Comparison of ENCODE assay signal across 22 cellular contexts in genomic region chr12:120790114-120790513, GRCh38.
DNase-seq lines count a peak whose midpoint lies in the region; ATAC-seq and TF ChIP-seq lines count a peak whose summit lies in the region.
"Had no signal": no experiment of that assay in that cellular context is flagged by ENCODE, and none has a peak within 500 bp of the region (broad histone marks: within the 10 kb centered on the region; RNA-seq: fewer than 3 reads in every experiment).

No MANE protein-coding gene starts in this region.

- H3K27ac ChIP-seq in right cardiac atrium (ENCODE audit: low read length) (no peak overlapping the region), endodermal cell (ENCODE audit: low read depth, low read length) (no peak overlapping the region), H9 (ENCODE audit: insufficient read length, low read depth, low read length) (no peak overlapping the region)
- H3K27ac ChIP-seq: A549; BLaER1 treated with 17β-estradiol and CSF1 and Interleukin-3, amounts not matched to agents 10 nM and 100 nM had no signal

- H3K27me3 ChIP-seq in right cardiac atrium (ENCODE audit: control insufficient read depth, insufficient read depth) (no peaks in the 10 kb centered on the region), endodermal cell (ENCODE audit: control insufficient read depth, insufficient read depth, low read length, poor library complexity, severe bottlenecking) (no peaks in the 10 kb centered on the region), H9 (ENCODE audit: insufficient read depth, low read length) (no peaks in the 10 kb centered on the region)
- H3K27me3 ChIP-seq: BE2C; BLaER1 treated with 17β-estradiol and CSF1 and Interleukin-3, amounts not matched to agents 10 nM and 100 nM had no signal

- H4K91ac ChIP-seq in H9 (ENCODE audit: insufficient read length, low read depth, low read length): no peak overlapping the region

- no peak overlapping the region for H4K8ac ChIP-seq in H9 (replicated peaks; ENCODE audit: insufficient read length, low read depth, low read length)

- H3K36me3 Mint-ChIP-seq in endodermal cell (ENCODE audit: low read depth) (peaks cover 6% of the 10 kb centered on the region), H9 (ENCODE audit: insufficient read depth in 1 of 3, low read depth in 3 of 3) (peaks cover 3 to 5% (median 4%) of the 10 kb centered on the region in 3 experiments; a peak in 5 of 7 replicates)

- H2BK12ac ChIP-seq in H9 (ENCODE audit: insufficient read length, low read depth, low read length): no peak overlapping the region

- no peak overlapping the region for H2BK5ac ChIP-seq in H9 (ENCODE audit: insufficient read length, low read length)

- peaks cover 3% of the 10 kb centered on the region for H3K9me3 Mint-ChIP-seq in endodermal cell
- 0 out of 5 replicates have a peak, but pooled peaks cover 0 to under 1% of the 10 kb centered on the region in 2 experiments for H3K9me3 Mint-ChIP-seq in H9
- H3K9me3 Mint-ChIP-seq: CD4-positive, alpha-beta T cell; GM23338 had no signal

- H2BK20ac ChIP-seq in H9 (ENCODE audit: low read depth, low read length, poor library complexity, severe bottlenecking): no peak overlapping the region

- H2BK15ac ChIP-seq in H9 (ENCODE audit: low read depth, low read length): no peak overlapping the region

- 83% methylated on average over 5 of the region's 5 CpGs for WGBS in right cardiac atrium
- 96 to 97% methylated on average over 5 of the region's 5 CpGs for WGBS in endodermal cell (ENCODE audit: insufficient coverage in 1 of 2, insufficient read length in 1 of 2), 2 experiments
- WGBS in H9 (ENCODE audit: extremely low coverage, insufficient read length, low lambda C conversion rate): no CpG with 5 or more reads among the region's 5 CpGs

- H2AK5ac ChIP-seq in H9 (ENCODE audit: insufficient read length, low read length): no peak overlapping the region

- H3K79me2 ChIP-seq in H9 (ENCODE audit: insufficient read depth, low read length): no peaks in the 10 kb centered on the region

- H3K27ac Mint-ChIP-seq in endodermal cell (no peak overlapping the region), H9 (no peak overlapping the region)
- H3K27ac Mint-ChIP-seq: CD4-positive, alpha-beta T cell; CD8-positive, alpha-beta memory T cell; GM23338; HFFc6 had no signal

- H3K9ac ChIP-seq in endodermal cell (ENCODE audit: extremely low read depth, low read length, poor library complexity, severe bottlenecking) (no peak overlapping the region), H9 (ENCODE audit: extremely low read depth, insufficient read length, low read length) (no peak overlapping the region)
- H3K9ac ChIP-seq: BLaER1 treated with 17β-estradiol and CSF1 and Interleukin-3, amounts not matched to agents 10 nM and 100 nM had no signal

- H2BK120ac ChIP-seq in H9 (ENCODE audit: low read depth, low read length, poor library complexity, severe bottlenecking): no peak overlapping the region

- H3K27me3 Mint-ChIP-seq in endodermal cell (ENCODE audit: insufficient read depth) (no peaks in the 10 kb centered on the region), H9 (ENCODE audit: low read depth) (no peaks in the 10 kb centered on the region)
- H3K27me3 Mint-ChIP-seq: CD4-positive, alpha-beta T cell; CD8-positive, alpha-beta memory T cell had no signal

- H3K56ac ChIP-seq in H9 (ENCODE audit: insufficient read length, low read depth, low read length): no peak overlapping the region

- no peaks in the 10 kb centered on the region for H3K79me1 ChIP-seq in H9 (ENCODE audit: insufficient read depth, low read depth, low read length, poor library complexity, severe bottlenecking)

- H3K4me2 ChIP-seq in H9 (ENCODE audit: insufficient read depth, insufficient read length, low read length): no peak overlapping the region
- H3K4me2 ChIP-seq: A549; BLaER1 treated with 17β-estradiol and CSF1 and Interleukin-3, amounts not matched to agents 10 nM and 100 nM; GM23338 had no signal

- DNase-seq in left ventricle myocardium superior: no peak
- DNase-seq in right cardiac atrium: no peak
- peak; percentile 42 for DNase-seq in globus pallidus (ENCODE audit: low spot score)
- DNase-seq in midbrain (lab: John Stamatoyannopoulos, UW): peak; percentile 23
- DNase-seq in endodermal cell: no peak
- DNase-seq in H9: no peak
- no peak for DNase-seq in NCI-H446 (lab: John Stamatoyannopoulos, UW)
- DNase-seq: 8988T; ACHN; AML-193; BE2C; CD4-positive, alpha-beta T cell; CD8-positive, alpha-beta memory T cell; DMS53; DMS79 treated with DMSO at 0.1 percent for 48 hours; GF-D8; HFFc6 had no signal

- H3K36me3 ChIP-seq in endodermal cell (ENCODE audit: control insufficient read depth, insufficient read depth, low read length): peaks cover 4% of the 10 kb centered on the region
- H3K36me3 ChIP-seq: HAP-1 had no signal

- H4K20me1 ChIP-seq in H9 (ENCODE audit: control insufficient read depth, insufficient read depth, insufficient read length): no peaks in the 10 kb centered on the region

- ATAC-seq in left ventricle myocardium superior: peak; percentile 33
- ATAC-seq in right cardiac atrium: no peak
- ATAC-seq: A549, GM23338 had no signal

- H3K23ac ChIP-seq in H9 (ENCODE audit: insufficient read length, low read depth, low read length): no peak overlapping the region

- H3K4me1 Mint-ChIP-seq in endodermal cell (no peaks in the 10 kb centered on the region), H9 (no peaks in the 10 kb centered on the region)
- H3K4me1 Mint-ChIP-seq: GM23338 had no signal

- H3K23me2 ChIP-seq in H9 (ENCODE audit: insufficient read length, low read depth, low read length, poor library complexity, severe bottlenecking): no peaks in the 10 kb centered on the region

- H2AFZ ChIP-seq in H9 (ENCODE audit: low read length): no peak overlapping the region
- H2AFZ ChIP-seq: GM23338 had no signal

- no peak overlapping the region for H3T11ph ChIP-seq in H9 (ENCODE audit: low read length)

- H3K9me3 ChIP-seq in right cardiac atrium (ENCODE audit: control insufficient read depth, low read length) (no peaks in the 10 kb centered on the region), endodermal cell (ENCODE audit: control insufficient read depth, low read length) (peaks cover 9% of the 10 kb centered on the region), H9 (ENCODE audit: control insufficient read depth, low read depth, low read length) (no peaks in the 10 kb centered on the region)
- H3K9me3 ChIP-seq: BE2C, HAP-1 had no signal

- no peak overlapping the region for H3K4ac ChIP-seq in H9 (ENCODE audit: low read depth, low read length)

- H3K4me1 ChIP-seq in right cardiac atrium (ENCODE audit: control insufficient read depth, insufficient read depth, low read length) (peaks cover 5% of the 10 kb centered on the region), endodermal cell (ENCODE audit: control insufficient read depth, insufficient read depth, low read length) (no peaks in the 10 kb centered on the region), H9 (ENCODE audit: insufficient read depth, low read length) (no peaks in the 10 kb centered on the region)
- H3K4me1 ChIP-seq: A549, BE2C, HAP-1 had no signal

- no peak overlapping the region for H3K4me3 Mint-ChIP-seq in endodermal cell
- no peak overlapping the region for H3K4me3 Mint-ChIP-seq in H9
- H3K4me3 Mint-ChIP-seq: CD14-positive monocyte; CD4-positive, alpha-beta T cell; CD8-positive, alpha-beta memory T cell; GM23338; HFFc6 had no signal

- intact Hi-C loops in left ventricle myocardium superior (cut with micrococcal nuclease) (no loop called here), right cardiac atrium (cut with DNase I) (no loop called here)

- H3K14ac ChIP-seq in H9 (ENCODE audit: insufficient read depth, low read length): no peak overlapping the region

- H3K4me3 ChIP-seq in right cardiac atrium (ENCODE audit: low read length) (no peak overlapping the region), endodermal cell (ENCODE audit: low read length) (no peak overlapping the region)
- H3K4me3 ChIP-seq: A549; BLaER1 treated with 17β-estradiol and CSF1 and Interleukin-3, amounts not matched to agents 10 nM and 100 nM; GM23338; HAP-1 had no signal

- no peak overlapping the region for H4K5ac ChIP-seq in H9 (ENCODE audit: insufficient read length, low read depth, low read length)

- TF ChIP-seq CTCF in endodermal cell (conservative IDR thresholded peaks at IDR 0.05) (no peak), H9 (conservative IDR thresholded peaks at IDR 0.05) (no peak)

- H3K18ac ChIP-seq in H9 (ENCODE audit: insufficient read length, low read depth, low read length): no peak overlapping the region

Comparison
In these comparisons a context has a peak if more than half of its experiments do, and no peak if none do; other contexts are left out.
1. DNase-seq: peak in globus pallidus (single experiment) and midbrain (single experiment); none in left ventricle myocardium superior (single experiment), right cardiac atrium (0 of 3), endodermal cell (single experiment), H9 (single experiment) and NCI-H446 (0 of 2).